8 cellular contexts compared by ENCODE assay signal in genomic region chr12:121015825-121016766, GRCh38. TPM values are rescaled to one million over a fixed set of nuclear protein-coding genes. Genes with fewer than 3 reads are reported as not detected.
DNase-seq lines count a peak whose midpoint lies in the region; ATAC-seq and TF ChIP-seq lines count a peak whose summit lies in the region.

C12orf43 (minus strand) TSS chr12:121016487; CDS start chr12:121016474, 13 bp downstream.

- peak; percentile 52 for TF ChIP-seq POLR2A in NB4 (IDR thresholded peaks at IDR 0.05; ENCODE audit: extremely low read depth, insufficient read length)

- H3K27me3 ChIP-seq in GM06990 (replicated peaks; ENCODE audit: control insufficient read depth, insufficient read depth, low read length): no peaks in the 10 kb centered on the region

- peak; percentile 79 for DNase-seq in GM06990 (ENCODE audit: extremely low read depth, insufficient read length)
- peak; percentile 96 for DNase-seq in NB4 (ENCODE audit: low read depth)
- DNase-seq in SK-N-DZ (ENCODE audit: low spot score): peak; percentile 94
- DNase-seq in activated naive CD4-positive, alpha-beta T cell treated with Interleukin-2 at 50 U/mL for 16 hours: peak; percentile 93
- peak; percentile 93 for DNase-seq in germinal center (ENCODE audit: low spot score)
- peak; percentile 36 to 98 (median 89) for DNase-seq in nucleus accumbens (lab: John Stamatoyannopoulos, UW)
- DNase-seq in superior temporal gyrus (ENCODE audit: extremely low spot score): peak; percentile 99

- H3K4me3 ChIP-seq in GM06990 (replicated peaks; ENCODE audit: low read depth, low read length) (peak within 1 kb of the TSS; percentile 75), NB4 (ENCODE audit: low read depth, low read length) (peak within 1 kb of the TSS; percentile 84)

- peaks cover 4% of the 10 kb centered on the region for H3K36me3 ChIP-seq in GM06990 (ENCODE audit: control insufficient read depth, insufficient read depth, low read length)

- TF ChIP-seq CTCF in GM06990 (IDR thresholded peaks at IDR 0.05; ENCODE audit: insufficient read depth, low read length, poor library complexity, severe bottlenecking) (no peak), NB4 (IDR thresholded peaks at IDR 0.05; ENCODE audit: low read depth, low read length) (no peak)

- ATAC-seq in HG02571 (IDR thresholded peaks at IDR 0.05; ENCODE audit: unreplicated experiment): peak; percentile 98

RNA-seq across cellular contexts. Expression of gene C12orf43, which starts in this region (rescaled TPM):
- polyA plus RNA-seq in SK-N-DZ (2014; cell fraction: cytosol; rRNA removed): 15.3 and 16.8 TPM in 2 replicates
- 8.0 and 10.1 TPM in 2 replicates for polyA plus RNA-seq in SK-N-DZ (2014; cell fraction: nucleus; rRNA removed)

Comparison
In these comparisons a context has a peak if more than half of its experiments do, and no peak if none do; other contexts are left out.
1. Peak in every context shown above with its lines: DNase-seq, ATAC-seq and H3K4me3 ChIP-seq.